ENCODE assay signal across 15 cellular contexts in genomic region chr5:133889271-133889905, GRCh38.
"Had no signal": no experiment of that assay in that cellular context is flagged by ENCODE, and none has a peak within 500 bp of the region (broad histone marks: within the 10 kb centered on the region; RNA-seq: fewer than 3 reads in every experiment).

No MANE protein-coding gene starts in this region.

- H3K4me1 Mint-ChIP-seq: stimulated activated effector memory CD8-positive, alpha-beta T cell treated with anti-CD3 and anti-CD28 coated beads, Interleukin-12 subunit alpha, Interleukin-12 subunit beta, amount 100 ng/mL, for 72 hours had no signal

- DNase-seq: effector memory CD4-positive, alpha-beta T cell; heart right ventricle; hypothalamus; kidney glomerular epithelial cell; stimulated activated CD4-positive, alpha-beta T cell treated with anti-CD3 and anti-CD28 coated beads, Interleukin-4, amount 100 ng/mL, for 1 hour; stimulated activated CD8-positive, alpha-beta memory T cell treated with anti-CD3 and anti-CD28 coated beads, Interleukin-4, amount 100 ng/mL, for 48 hours; stimulated activated naive CD8-positive, alpha-beta T cell treated with anti-CD3 and anti-CD28 coated beads, Interleukin-15, Interleukin-2, amounts not matched to agents 100 U/mL and 50 U/mL, for 24 hours; thyroid gland had no signal

- H3K4me2 ChIP-seq: smooth muscle cell had no signal

- H3K36me3 ChIP-seq: heart right ventricle, right atrium auricular region, suprapubic skin, thyroid gland, vagina had no signal

- H3K36me3 Mint-ChIP-seq: stimulated activated effector memory CD8-positive, alpha-beta T cell treated with anti-CD3 and anti-CD28 coated beads, Interleukin-12 subunit alpha, Interleukin-12 subunit beta, amount 100 ng/mL, for 72 hours; type B pancreatic cell had no signal

- H3K27ac ChIP-seq: heart right ventricle, right atrium auricular region, suprapubic skin, thyroid gland, vagina had no signal

- H3K4me3 Mint-ChIP-seq: stimulated activated effector memory CD8-positive, alpha-beta T cell treated with anti-CD3 and anti-CD28 coated beads, Interleukin-12 subunit alpha, Interleukin-12 subunit beta, amount 100 ng/mL, for 72 hours; type B pancreatic cell had no signal

- H3K4me1 ChIP-seq: suprapubic skin, thyroid gland, vagina had no signal

- H3K9me3 Mint-ChIP-seq: stimulated activated effector memory CD8-positive, alpha-beta T cell treated with anti-CD3 and anti-CD28 coated beads, Interleukin-12 subunit alpha, Interleukin-12 subunit beta, amount 100 ng/mL, for 72 hours; type B pancreatic cell had no signal

- H3K4me3 ChIP-seq: heart right ventricle, right atrium auricular region, smooth muscle cell, suprapubic skin, thyroid gland, vagina had no signal

- ATAC-seq: esophagus mucosa, heart right ventricle had no signal

- H3K9me3 ChIP-seq: heart right ventricle, right atrium auricular region, suprapubic skin, thyroid gland, vagina had no signal

- H3K27me3 ChIP-seq: heart right ventricle, right atrium auricular region, thyroid gland, vagina had no signal

- H3K27ac Mint-ChIP-seq: type B pancreatic cell had no signal
